7 cellular contexts compared by ENCODE assay signal in the genomic region with DNA sequence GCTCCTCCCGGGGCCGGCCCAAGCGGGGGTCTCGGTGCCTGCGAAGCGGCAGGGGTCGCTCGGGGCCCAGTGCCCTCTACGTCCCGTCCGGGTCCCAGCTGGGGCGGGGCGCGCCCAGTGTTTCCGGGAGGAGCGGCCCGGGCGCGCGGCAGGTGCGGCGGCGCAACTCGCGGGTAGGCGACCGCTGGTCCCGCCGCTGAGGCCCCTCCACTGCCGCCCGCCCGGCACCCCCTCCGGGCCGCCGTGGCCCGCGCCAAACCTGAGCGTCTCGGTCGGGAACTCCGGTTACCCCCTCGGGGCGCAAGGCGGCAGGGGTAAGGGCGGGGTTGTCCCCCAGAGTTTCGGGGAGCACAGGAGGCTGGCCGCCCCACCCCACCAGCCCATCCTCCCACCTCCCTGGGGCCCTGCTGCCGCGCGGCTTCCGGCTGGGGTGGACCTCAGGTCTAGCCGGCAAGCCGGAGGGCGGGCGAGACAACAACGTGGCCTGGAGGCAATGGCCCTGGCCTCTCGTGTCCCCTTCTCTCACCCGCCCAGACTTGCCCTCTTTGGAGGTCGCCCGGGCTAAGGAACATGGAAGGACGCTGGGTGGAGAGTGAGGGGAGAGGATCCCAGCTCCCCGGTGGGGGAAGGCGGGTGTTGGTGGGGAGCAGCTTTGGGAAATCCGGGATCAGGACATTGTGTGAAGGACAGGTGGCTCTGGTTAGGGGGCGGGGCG. TPM values are rescaled to one million over a fixed set of nuclear protein-coding genes. Genes with fewer than 3 reads are reported as not detected.
A peak's percentile ranks its signal among the peaks of the same experiment; 100 is the strongest.
DNase-seq lines count a peak whose midpoint lies in the region; ATAC-seq, FAIRE-seq and TF ChIP-seq lines count a peak whose summit lies in the region.

No MANE protein-coding gene starts in this region.

- peaks cover 0 to 36% of the 10 kb centered on the region in 2 donors for H3K4me1 ChIP-seq in lung (ENCODE audit: control insufficient read depth in 2 of 2, insufficient read depth in 2 of 2, low read length in 2 of 2)

- peaks cover 15% of the 10 kb centered on the region for H3K4me1 Mint-ChIP-seq in activated naive CD8-positive, alpha-beta T cell treated with anti-CD3 and anti-CD28 coated beads, Interleukin-2, amount 10 ng/mL, durations not matched to agents 7 days and 5 days

- peak overlapping the region; percentile 83 for H3K4me3 Mint-ChIP-seq in activated naive CD8-positive, alpha-beta T cell treated with anti-CD3 and anti-CD28 coated beads, Interleukin-2, amount 10 ng/mL, durations not matched to agents 7 days and 5 days

- peaks cover 0 to 25% of the 10 kb centered on the region in 2 donors for H3K36me3 ChIP-seq in lung (ENCODE audit: control insufficient read depth in 2 of 2, insufficient read depth in 2 of 2, low read length in 2 of 2)

- peak overlapping the region; percentile 41 to 84 for H3K27ac ChIP-seq in lung (ENCODE audit: low read depth in 1 of 2, low read length in 1 of 2)

- H3K27ac Mint-ChIP-seq in activated naive CD8-positive, alpha-beta T cell treated with anti-CD3 and anti-CD28 coated beads, Interleukin-2, amount 10 ng/mL, durations not matched to agents 7 days and 5 days = peak overlapping the region; percentile 77

- TF ChIP-seq CTCF in lung (IDR thresholded peaks at IDR 0.05; ENCODE audit: control extremely low read depth, extremely low read depth) = no peak

- POLR2A ChIA-PET in activated naive CD8-positive, alpha-beta T cell treated with anti-CD3 and anti-CD28 coated beads, Interleukin-2, amount 10 ng/mL, durations not matched to agents 7 days and 5 days (lab: Charles Lee) = interaction anchor here (1.1 to 9.6 kb wide), 4 partner anchors 8 to 23 kb away, joined by 3 to 67 read pairs (median 24); a partner anchor contains a TSS

- peaks cover 30% of the 10 kb centered on the region for H3K27me3 Mint-ChIP-seq in activated naive CD8-positive, alpha-beta T cell treated with anti-CD3 and anti-CD28 coated beads, Interleukin-2, amount 10 ng/mL, durations not matched to agents 7 days and 5 days

- peak overlapping the region; percentile 24 for H3K4me3 ChIP-seq in lung

- WGBS in lung, 2 donors = 4 to 8% methylated on average over 40 to 66 of the region's 66 CpGs

- DNase-seq in activated naive CD8-positive, alpha-beta T cell treated with anti-CD3 and anti-CD28 coated beads, Interleukin-2, amount 10 ng/mL, durations not matched to agents 7 days and 5 days = peak; percentile 75
- peak; percentile 61 for DNase-seq in lung (ENCODE audit: low spot score)
- DNase-seq in NCI-H1048 (lab: John Stamatoyannopoulos, UW) = no peak
- DNase-seq in frontal cortex (ENCODE audit: low spot score in 2 of 2) = no peak
- DNase-seq in NCI-H524 treated with DMSO at 0.1 percent for 48 hours (lab: John Stamatoyannopoulos, UW) = no peak

- peaks cover 6% of the 10 kb centered on the region for H3K36me3 Mint-ChIP-seq in activated naive CD8-positive, alpha-beta T cell treated with anti-CD3 and anti-CD28 coated beads, Interleukin-2, amount 10 ng/mL, durations not matched to agents 7 days and 5 days

- no peaks in the 10 kb centered on the region for H3K9me3 Mint-ChIP-seq in activated naive CD8-positive, alpha-beta T cell treated with anti-CD3 and anti-CD28 coated beads, Interleukin-2, amount 10 ng/mL, durations not matched to agents 7 days and 5 days

- H3K27me3 ChIP-seq in lung (ENCODE audit: control insufficient read depth, insufficient read depth) = no peaks in the 10 kb centered on the region

- FAIRE-seq in frontal cortex (lab: Jason Lieb, UNC) = no peak

- H3K9me3 ChIP-seq in lung (ENCODE audit: control insufficient read depth in 2 of 2, insufficient read depth in 1 of 2, low read length in 1 of 2) = peaks cover 0 to 3% of the 10 kb centered on the region in 2 donors

- ATAC-seq in GM18498 (IDR thresholded peaks at IDR 0.05; ENCODE audit: unreplicated experiment) (peak; percentile 48), HG03108 (IDR thresholded peaks at IDR 0.05; ENCODE audit: unreplicated experiment) (peak; percentile 28), lung (ENCODE audit: insufficient read depth, low FRiP score) (no peak)
- peak; percentile 33 for ATAC-seq in activated naive CD8-positive, alpha-beta T cell treated with anti-CD3 and anti-CD28 coated beads, Interleukin-2, amount 10 ng/mL, durations not matched to agents 7 days and 5 days (ENCODE audit: low read depth)

RNA-seq across cellular contexts. Expression of a gene that starts 0.4 kb away (rescaled TPM):
- total RNA-seq in activated naive CD8-positive, alpha-beta T cell treated with anti-CD3 and anti-CD28 coated beads, Interleukin-2, amount 10 ng/mL, durations not matched to agents 7 days and 5 days = 10 to 100 TPM; 10.5 to 11.2 TPM
- total RNA-seq in lung (10 to 100 TPM; 17.9 to 45.1 TPM), frontal cortex (0.82 TPM)
- polyA plus RNA-seq in lung = 10 to 100 TPM; 19.1 to 44.4 TPM

RNA-seq across cellular contexts. Expression of a gene that starts 5.4 kb away (rescaled TPM):
- total RNA-seq in activated naive CD8-positive, alpha-beta T cell treated with anti-CD3 and anti-CD28 coated beads, Interleukin-2, amount 10 ng/mL, durations not matched to agents 7 days and 5 days = 10 to 100 TPM; 36.4 to 37.4 TPM
- 100 to 1,000 TPM; 182 to 486 TPM for total RNA-seq in lung
- polyA plus RNA-seq in lung = 100 to 1,000 TPM; 313 to 556 TPM
- 34.6 TPM for total RNA-seq in frontal cortex

RNA-seq across cellular contexts. Expression of a gene that starts 8.6 kb away (rescaled TPM):
- 100 to 1,000 TPM; 110 to 125 TPM for total RNA-seq in activated naive CD8-positive, alpha-beta T cell treated with anti-CD3 and anti-CD28 coated beads, Interleukin-2, amount 10 ng/mL, durations not matched to agents 7 days and 5 days
- 100 to 1,000 TPM in 1 of 2 donors, 10 to 100 TPM in 1; 65.1 to 160 TPM for total RNA-seq in lung
- polyA plus RNA-seq in lung = 10 to 100 TPM; 76.1 to 92.4 TPM
- 5.3 TPM for total RNA-seq in frontal cortex

RNA-seq across cellular contexts. Expression of a gene that starts 15.0 kb away (rescaled TPM):
- 10 to 100 TPM; 76.7 to 78.9 TPM for total RNA-seq in activated naive CD8-positive, alpha-beta T cell treated with anti-CD3 and anti-CD28 coated beads, Interleukin-2, amount 10 ng/mL, durations not matched to agents 7 days and 5 days
- total RNA-seq in lung (100 to 1,000 TPM; 144 to 155 TPM), frontal cortex (17.5 TPM)
- polyA plus RNA-seq in lung = 100 to 1,000 TPM; 179 to 183 TPM

RNA-seq across cellular contexts. Expression of a gene that starts 15.3 kb away (rescaled TPM):
- 10 to 100 TPM; 19.0 to 20.3 TPM for total RNA-seq in activated naive CD8-positive, alpha-beta T cell treated with anti-CD3 and anti-CD28 coated beads, Interleukin-2, amount 10 ng/mL, durations not matched to agents 7 days and 5 days
- total RNA-seq in lung (100 to 1,000 TPM in 1 of 2 donors, 10 to 100 TPM in 1; 68.3 to 135 TPM), frontal cortex (14.3 TPM)
- polyA plus RNA-seq in lung = 100 to 1,000 TPM; 133 to 197 TPM

Comparison
In these comparisons a context has a peak if more than half of its experiments do, and no peak if none do; other contexts are left out.
1. DNase-seq: peak in activated naive CD8-positive, alpha-beta T cell treated with anti-CD3 and anti-CD28 coated beads, Interleukin-2, amount 10 ng/mL, durations not matched to agents 7 days and 5 days (single experiment) and lung (single experiment); none in NCI-H1048 (single experiment), frontal cortex (0 of 2) and NCI-H524 treated with DMSO at 0.1 percent for 48 hours (single experiment).
2. RNA of a gene that starts 8.6 kb away (total RNA-seq): 65.1 to 160 TPM in lung and 110 to 125 TPM in activated naive CD8-positive, alpha-beta T cell treated with anti-CD3 and anti-CD28 coated beads, Interleukin-2, amount 10 ng/mL, durations not matched to agents 7 days and 5 days; 5.3 TPM in frontal cortex (single experiment); every median in the first group is over 10 times any median in the second.